In the genomic region with DNA sequence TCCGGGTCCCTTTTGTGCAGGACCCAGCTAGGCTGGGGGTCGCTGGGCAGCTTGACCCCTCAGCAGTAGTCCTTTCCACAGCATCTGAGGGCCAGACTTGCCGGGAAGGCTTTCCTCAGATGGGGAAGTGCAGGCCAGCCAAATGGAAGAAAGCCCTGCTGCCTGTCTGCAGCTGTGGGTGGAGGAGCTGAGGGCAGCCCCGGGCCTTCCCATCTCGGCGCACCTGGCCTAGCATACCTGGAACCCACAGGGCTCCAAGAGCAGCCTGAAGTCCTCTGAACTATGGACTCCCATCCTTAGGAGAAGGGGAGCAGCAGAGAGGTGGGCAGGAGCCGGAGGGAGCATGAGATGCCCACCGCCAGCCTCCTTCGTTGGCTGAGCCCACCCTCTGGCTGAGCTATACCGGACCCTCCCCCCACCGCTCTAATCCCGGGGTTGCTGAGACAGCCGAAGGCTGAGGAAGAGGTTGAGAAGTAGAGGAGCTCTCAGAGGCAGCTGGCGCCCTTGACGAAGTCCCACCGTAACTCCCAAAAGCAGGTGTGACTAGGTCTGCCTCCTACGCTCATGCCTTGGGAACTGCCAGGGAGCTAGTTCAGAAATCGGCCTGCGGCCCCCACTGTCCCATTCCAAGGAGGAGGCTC, we compare ENCODE assay signal across 1 cellular context.
TF ChIP-seq lines count a peak whose summit lies in the region.

No MANE protein-coding gene starts in this region.

TF ChIP-seq in SK-N-SH treated with all-trans-retinoic acid at 6 μM for 48 hours, 23 proteins besides CTCF, POLR2A, EP300 and RAD21 (continued from another document):
- TF ChIP-seq PPARA (CRISPR knock-in tag; IDR thresholded peaks at IDR 0.05; ENCODE audit: borderline replicate concordance) (no peak), ISL1 (CRISPR knock-in tag; IDR thresholded peaks at IDR 0.05) (no peak)
- TF ChIP-seq, protein P1, sequence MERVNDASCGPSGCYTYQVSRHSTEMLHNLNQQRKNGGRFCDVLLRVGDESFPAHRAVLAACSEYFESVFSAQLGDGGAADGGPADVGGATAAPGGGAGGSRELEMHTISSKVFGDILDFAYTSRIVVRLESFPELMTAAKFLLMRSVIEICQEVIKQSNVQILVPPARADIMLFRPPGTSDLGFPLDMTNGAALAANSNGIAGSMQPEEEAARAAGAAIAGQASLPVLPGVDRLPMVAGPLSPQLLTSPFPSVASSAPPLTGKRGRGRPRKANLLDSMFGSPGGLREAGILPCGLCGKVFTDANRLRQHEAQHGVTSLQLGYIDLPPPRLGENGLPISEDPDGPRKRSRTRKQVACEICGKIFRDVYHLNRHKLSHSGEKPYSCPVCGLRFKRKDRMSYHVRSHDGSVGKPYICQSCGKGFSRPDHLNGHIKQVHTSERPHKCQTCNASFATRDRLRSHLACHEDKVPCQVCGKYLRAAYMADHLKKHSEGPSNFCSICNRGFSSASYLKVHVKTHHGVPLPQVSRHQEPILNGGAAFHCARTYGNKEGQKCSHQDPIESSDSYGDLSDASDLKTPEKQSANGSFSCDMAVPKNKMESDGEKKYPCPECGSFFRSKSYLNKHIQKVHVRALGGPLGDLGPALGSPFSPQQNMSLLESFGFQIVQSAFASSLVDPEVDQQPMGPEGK (CRISPR knock-in tag; IDR thresholded peaks at IDR 0.05; ENCODE audit: borderline replicate concordance): no peak
TF ChIP-seq in SK-N-SH treated with all-trans-retinoic acid at 6 μM for 48 hours: peak in this region for 0.
